In genomic region chr2:100662866-100663265, GRCh38 we compare ENCODE assay signal across 28 cellular contexts.
"Had no signal": no experiment of that assay in that cellular context is flagged by ENCODE, and none has a peak within 500 bp of the region (broad histone marks: within the 10 kb centered on the region; RNA-seq: fewer than 3 reads in every experiment).

No MANE protein-coding gene starts in this region.

- H3K27ac Mint-ChIP-seq: natural killer cell treated with Interleukin-12 subunit alpha and Interleukin-12 subunit beta and Interleukin-15 and Interleukin-18, amount 100 ng/mL, for 72 hours; progenitor cell of endocrine pancreas; stimulated activated effector memory CD8-positive, alpha-beta T cell treated with anti-CD3 and anti-CD28 coated beads, Interleukin-12 subunit alpha, Interleukin-12 subunit beta, amount 100 ng/mL, for 72 hours; stimulated activated naive B cell treated with anti-CD40 and anti-IgM and Interleukin-4, amounts not matched to agents 10 μg/mL and 1 μg/mL and 100 μg/mL, for 72 hours; stimulated activated naive CD8-positive, alpha-beta T cell treated with anti-CD3 and anti-CD28 coated beads, Interleukin-15, Interleukin-2, amounts not matched to agents 100 ng/mL and 50 ng/mL, for 24 hours had no signal

- ATAC-seq: natural killer cell treated with Interleukin-12 subunit alpha and Interleukin-12 subunit beta and Interleukin-15 and Interleukin-18, amount 100 ng/mL, for 72 hours; psoas muscle; right cardiac atrium; right lobe of liver; stimulated activated effector memory CD8-positive, alpha-beta T cell treated with anti-CD3 and anti-CD28 coated beads, Interleukin-12 subunit alpha, Interleukin-12 subunit beta, amount 100 ng/mL, for 72 hours; stimulated activated naive B cell treated with anti-CD40 and anti-IgM and Interleukin-4, amounts not matched to agents 10 μg/mL and 1 μg/mL and 100 μg/mL, for 72 hours had no signal

- H3K9ac ChIP-seq: parathyroid adenoma had no signal

- H3K4me1 ChIP-seq: parathyroid adenoma, psoas muscle, right lobe of liver, sigmoid colon, stomach, thyroid gland, tibial nerve, upper lobe of left lung, vagina had no signal

- DNase-seq: nephron progenitor cell; nucleus accumbens; ovary; psoas muscle; right cardiac atrium; right lobe of liver; sigmoid colon; small intestine; stimulated activated CD4-positive, alpha-beta T cell treated with anti-CD3 and anti-CD28 coated beads, Interleukin-15, amount 100 ng/mL, for 24 hours; stimulated activated CD4-positive, alpha-beta T cell treated with anti-CD3 and anti-CD28 coated beads, Interleukin-2, amount 100 ng/mL, for 24 hours; stimulated activated CD4-positive, alpha-beta T cell treated with anti-CD3 and anti-CD28 coated beads, Interleukin-2, amount 100 ng/mL, for 48 hours; stimulated activated CD4-positive, alpha-beta T cell treated with anti-CD3 and anti-CD28 coated beads, Interleukin-4, amount 100 ng/mL, for 24 hours; stimulated activated naive B cell treated with anti-CD40 and anti-IgM and Interleukin-4, amounts not matched to agents 10 μg/mL and 1 μg/mL and 100 μg/mL, for 72 hours; stimulated activated naive CD4-positive, alpha-beta T cell treated with Interleukin-2 at 50 U/mL for 16 hours; stomach; thyroid gland; trophoblast cell; upper lobe of left lung had no signal

- H3K4me3 ChIP-seq: ovary, psoas muscle, right lobe of liver, sigmoid colon, stomach, thoracic aorta, thyroid gland, tibial nerve, upper lobe of left lung, vagina had no signal

- H3K9me3 ChIP-seq: neutrophil, ovary, psoas muscle, right lobe of liver, sigmoid colon, stomach, thoracic aorta, thyroid gland, tibial nerve, upper lobe of left lung, vagina had no signal

- H2AFZ ChIP-seq: parathyroid adenoma had no signal

- H3K4me3 Mint-ChIP-seq: natural killer cell treated with Interleukin-12 subunit alpha and Interleukin-12 subunit beta and Interleukin-15 and Interleukin-18, amount 100 ng/mL, for 72 hours; nephron progenitor cell; neural crest cell; stimulated activated effector memory CD8-positive, alpha-beta T cell treated with anti-CD3 and anti-CD28 coated beads, Interleukin-12 subunit alpha, Interleukin-12 subunit beta, amount 100 ng/mL, for 72 hours; stimulated activated naive B cell treated with anti-CD40 and anti-IgM and Interleukin-4, amounts not matched to agents 10 μg/mL and 1 μg/mL and 100 μg/mL, for 72 hours; stimulated activated naive CD8-positive, alpha-beta T cell treated with anti-CD3 and anti-CD28 coated beads, Interleukin-15, Interleukin-2, amounts not matched to agents 100 ng/mL and 50 ng/mL, for 24 hours had no signal

- H3K9me3 Mint-ChIP-seq: natural killer cell treated with Interleukin-12 subunit alpha and Interleukin-12 subunit beta and Interleukin-15 and Interleukin-18, amount 100 ng/mL, for 72 hours; nephron progenitor cell; neural crest cell; stimulated activated effector memory CD8-positive, alpha-beta T cell treated with anti-CD3 and anti-CD28 coated beads, Interleukin-12 subunit alpha, Interleukin-12 subunit beta, amount 100 ng/mL, for 72 hours; stimulated activated naive B cell treated with anti-CD40 and anti-IgM and Interleukin-4, amounts not matched to agents 10 μg/mL and 1 μg/mL and 100 μg/mL, for 72 hours; stimulated activated naive CD8-positive, alpha-beta T cell treated with anti-CD3 and anti-CD28 coated beads, Interleukin-15, Interleukin-2, amounts not matched to agents 100 ng/mL and 50 ng/mL, for 24 hours had no signal

- H3K27me3 ChIP-seq: ovary, right lobe of liver, sigmoid colon, stomach, thyroid gland, tibial nerve, upper lobe of left lung, vagina had no signal

- H3K27ac ChIP-seq: neutrophil, ovary, parathyroid adenoma, psoas muscle, right lobe of liver, sigmoid colon, stomach, thoracic aorta, thyroid gland, tibial nerve, upper lobe of left lung, vagina had no signal

- H3K36me3 Mint-ChIP-seq: natural killer cell treated with Interleukin-12 subunit alpha and Interleukin-12 subunit beta and Interleukin-15 and Interleukin-18, amount 100 ng/mL, for 72 hours; stimulated activated effector memory CD8-positive, alpha-beta T cell treated with anti-CD3 and anti-CD28 coated beads, Interleukin-12 subunit alpha, Interleukin-12 subunit beta, amount 100 ng/mL, for 72 hours; stimulated activated naive B cell treated with anti-CD40 and anti-IgM and Interleukin-4, amounts not matched to agents 10 μg/mL and 1 μg/mL and 100 μg/mL, for 72 hours had no signal

- H3K4me1 Mint-ChIP-seq: stimulated activated effector memory CD8-positive, alpha-beta T cell treated with anti-CD3 and anti-CD28 coated beads, Interleukin-12 subunit alpha, Interleukin-12 subunit beta, amount 100 ng/mL, for 72 hours; stimulated activated naive B cell treated with anti-CD40 and anti-IgM and Interleukin-4, amounts not matched to agents 10 μg/mL and 1 μg/mL and 100 μg/mL, for 72 hours had no signal

- H3K36me3 ChIP-seq: neutrophil, ovary, right lobe of liver, sigmoid colon, stomach, thoracic aorta, thyroid gland, tibial nerve, upper lobe of left lung, vagina had no signal

- H3K79me2 ChIP-seq: parathyroid adenoma had no signal
